Comparison of ENCODE assay signal across 24 cellular contexts in the genomic region with DNA sequence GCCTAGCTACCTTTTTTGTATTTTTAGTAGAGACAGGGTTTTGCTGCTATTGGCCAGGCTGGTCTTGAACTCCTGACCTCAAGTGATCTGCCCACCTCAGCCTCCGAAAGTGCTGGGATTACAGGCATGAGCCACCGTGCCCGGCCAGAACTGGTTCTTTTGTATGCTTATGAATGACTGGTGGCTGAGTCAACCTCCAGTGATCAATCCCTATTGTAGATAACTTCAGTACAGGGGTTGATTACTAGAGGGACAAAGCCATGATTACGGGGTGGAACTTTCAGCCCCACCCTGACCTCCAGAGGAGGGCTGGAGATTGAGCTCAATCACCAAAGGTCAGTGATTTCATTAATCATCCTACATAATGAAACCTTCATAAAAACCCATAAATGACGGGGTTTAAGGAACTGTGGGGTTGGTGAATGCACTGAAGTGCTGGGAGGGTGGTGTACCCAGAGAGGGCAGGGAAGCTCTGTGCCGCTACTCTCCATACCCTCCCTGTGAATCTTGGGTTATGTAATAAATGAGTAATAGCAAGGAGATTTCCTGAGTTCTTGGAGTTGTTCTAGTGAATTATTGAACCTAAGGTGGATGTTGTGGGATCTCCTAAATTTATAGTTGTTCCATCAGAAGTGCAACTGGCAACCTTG.
"Had no signal": no experiment of that assay in that cellular context is flagged by ENCODE, and none has a peak within 500 bp of the region (broad histone marks: within the 10 kb centered on the region; RNA-seq: fewer than 3 reads in every experiment).

No MANE protein-coding gene starts in this region.

- ATAC-seq: activated CD8-positive, alpha-beta T cell treated with anti-CD3 and anti-CD28 coated beads, Interleukin-2, amount 10 ng/mL, durations not matched to agents 7 days and 5 days; T-helper 17 cell; WTC11 had no signal

- H3K36me3 ChIP-seq: brain microvascular endothelial cell had no signal

- H3K27me3 ChIP-seq: brain microvascular endothelial cell had no signal

- H3K27ac ChIP-seq: brain microvascular endothelial cell had no signal

- DNase-seq: activated CD4-positive, alpha-beta T cell treated with anti-CD3 and anti-CD28 coated beads for 48 hours; activated CD4-positive, alpha-beta T cell treated with anti-CD3 and anti-CD28 coated beads, Interleukin-2, amount 50 U/mL, for 4 hours; activated CD4-positive, CD25-positive, alpha-beta regulatory T cell treated with anti-CD3 and anti-CD28 coated beads, Interleukin-2, amount 50 U/mL, for 72 hours; activated CD8-positive, alpha-beta T cell treated with anti-CD3 and anti-CD28 coated beads, Interleukin-2, amount 10 ng/mL, durations not matched to agents 7 days and 5 days; activated effector memory CD4-positive, alpha-beta T cell treated with anti-CD3 and anti-CD28 coated beads, Interleukin-2, amount 50 U/mL, for 16 hours; activated naive CD4-positive, alpha-beta T cell treated with Interleukin-2 at 50 U/mL for 16 hours; activated T-cell treated with anti-CD3 and anti-CD28 coated beads, Interleukin-2, amount 50 U/mL, for 24 hours; brain microvascular endothelial cell; caudate nucleus; Kasumi-1; KBM-7; NCI-H1092 treated with DMSO at 0.1 percent for 48 hours; NCI-H1417 treated with DMSO at 0.1 percent for 48 hours; NCI-H1694; NCI-H2029 treated with DMSO at 0.1 percent for 48 hours; NCI-H345; NCI-H510A; NCI-H526 treated with DMSO at 0.1 percent for 48 hours; NK-92 treated with Interleukin-12 subunit alpha and Interleukin-12 subunit beta, amount 100 ng/mL, for 24 hours; OCI-M1; SIG-M5; T-helper 17 cell; T-helper 9 cell had no signal
